22 cellular contexts compared by ENCODE assay signal in genomic region chr17:51778842-51779241, GRCh38.
A peak's percentile ranks its signal among the peaks of the same experiment; 100 is the strongest.
DNase-seq lines count a peak whose midpoint lies in the region; ATAC-seq, FAIRE-seq and TF ChIP-seq lines count a peak whose summit lies in the region.
"Had no signal": no experiment of that assay in that cellular context is flagged by ENCODE, and none has a peak within 500 bp of the region (broad histone marks: within the 10 kb centered on the region; RNA-seq: fewer than 3 reads in every experiment).

No MANE protein-coding gene starts in this region.

- no peak overlapping the region for H2BK5ac ChIP-seq in H1 (ENCODE audit: low read depth, low read length)

- H2BK120ac ChIP-seq in H1 (replicated peaks; ENCODE audit: low read depth, low read length) = no peak overlapping the region

- no peak overlapping the region for H3K9ac ChIP-seq in H1 (replicated peaks in 1 of 4; ENCODE audit: extremely low read depth in 1 of 4, low read depth in 3 of 4, low read length in 3 of 4)
- H3K9ac ChIP-seq: BLaER1 treated with 17β-estradiol and CSF1 and Interleukin-3, amounts not matched to agents 10 nM and 100 nM had no signal

- 96% methylated on average over 5 of the region's 5 CpGs; no CpG with 5 or more reads in 1 of the 2 experiments for WGBS in H1 (ENCODE audit: extremely low coverage in 1 of 2, insufficient coverage in 1 of 2, insufficient read length in 1 of 2, insufficient replicate concordance in 2 of 2, low coverage in 1 of 2, low lambda C conversion rate in 2 of 2, missing lambda C conversion rate in 1 of 2), 2 experiments
- 67% methylated on average over 5 of the region's 5 CpGs for WGBS in esophagus muscularis mucosa

- H3K9me3 ChIP-seq in H1 (ENCODE audit: insufficient read depth in 2 of 2, low read depth in 1 of 2, low read length in 1 of 2) (no peaks in the 10 kb centered on the region), esophagus muscularis mucosa (peaks cover 0 to 7% (median 0%) of the 10 kb centered on the region in 4 donors)
- H3K9me3 ChIP-seq: BLaER1 treated with 17β-estradiol and CSF1 and Interleukin-3, amounts not matched to agents 10 nM and 100 nM; Caco-2 had no signal

- H3K18ac ChIP-seq in H1 (ENCODE audit: extremely low read depth, low read length) = no peak overlapping the region

- DNase-seq in GM12865 (ENCODE audit: low read depth) = peak; percentile 5
- no peak for DNase-seq in H1 (ENCODE audit: low read depth in 1 of 2, low spot score in 2 of 2)
- no peak for DNase-seq in NCI-H146 treated with DMSO at 0.1 percent for 48 hours (lab: John Stamatoyannopoulos, UW; ENCODE audit: unreplicated experiment)
- no peak for DNase-seq in hippocampal formation (lab: John Stamatoyannopoulos, UW)
- no peak for DNase-seq in esophagus muscularis mucosa (ENCODE audit: extremely low spot score)
- DNase-seq: 8988T; AML-193; Caco-2; CD4-positive, alpha-beta T cell; CD8-positive, alpha-beta T cell; DMS 273 treated with DMSO at 0.1 percent for 48 hours; DMS153; DMS53; DMS79; DND-41; EL; GDM1 had no signal

- no peak for TF ChIP-seq CTCF in GM12865 (IDR thresholded peaks at IDR 0.05; ENCODE audit: insufficient read depth, low read depth, low read length, missing control alignments)
- TF ChIP-seq CTCF in H1 (IDR thresholded peaks at IDR 0.05; ENCODE audit: control extremely low read depth in 1 of 3, insufficient read depth in 1 of 3, low read depth in 1 of 3, low read length in 3 of 3) = no peak
- no peak for TF ChIP-seq CTCF in esophagus muscularis mucosa (IDR thresholded peaks at IDR 0.05)

- H3K27ac ChIP-seq in H1 (ENCODE audit: low read depth, low read length) (no peak overlapping the region), esophagus muscularis mucosa (replicated peaks in 1 of 4) (no peak overlapping the region)
- H3K27ac ChIP-seq: BLaER1 treated with 17β-estradiol and CSF1 and Interleukin-3, amounts not matched to agents 10 nM and 100 nM; C4-2B had no signal

- H4K8ac ChIP-seq in H1 (ENCODE audit: extremely low read depth, insufficient read depth, low read length) = no peak overlapping the region

- no peak overlapping the region for H3K4me3 ChIP-seq in GM12865 (ENCODE audit: low read depth, low read length)
- no peak overlapping the region for H3K4me3 ChIP-seq in H1 (ENCODE audit: extremely low read depth in 1 of 4, insufficient read depth in 2 of 4, low read depth in 3 of 4, low read length in 4 of 4)
- no peak overlapping the region for H3K4me3 ChIP-seq in esophagus muscularis mucosa
- H3K4me3 ChIP-seq: BLaER1 treated with 17β-estradiol and CSF1 and Interleukin-3, amounts not matched to agents 10 nM and 100 nM had no signal

- H2BK15ac ChIP-seq in H1 (ENCODE audit: low read length) = no peak overlapping the region

- no peak overlapping the region for H3K56ac ChIP-seq in H1 (replicated peaks; ENCODE audit: insufficient read length, low read depth, low read length)

- no peak overlapping the region for H2AFZ ChIP-seq in H1 (ENCODE audit: low read length)

- no peak for TF ChIP-seq RAD21 in H1 (IDR thresholded peaks at IDR 0.05 in 1 of 2, conservative IDR thresholded peaks at IDR 0.05 in 1 of 2; ENCODE audit: low read depth in 2 of 2, low read length in 2 of 2)

- H3K36me3 ChIP-seq in H1 (ENCODE audit: control insufficient read depth in 2 of 4, insufficient read depth in 4 of 4, low read length in 3 of 4) = no peaks in the 10 kb centered on the region
- H3K36me3 ChIP-seq in esophagus muscularis mucosa = no peaks in the 10 kb centered on the region
- H3K36me3 ChIP-seq: BLaER1 treated with 17β-estradiol and CSF1 and Interleukin-3, amounts not matched to agents 10 nM and 100 nM had no signal

- CTCF ChIA-PET in H1 (lab: Charles Lee; ENCODE audit: partially characterized antibody) = no interaction called here

- no peaks in the 10 kb centered on the region for H3K79me2 ChIP-seq in H1 (ENCODE audit: control insufficient read depth in 1 of 2, insufficient read depth in 2 of 2, low read length in 2 of 2)

- TF ChIP-seq EP300 in H1 (IDR thresholded peaks at IDR 0.05; ENCODE audit: borderline replicate concordance in 1 of 2, low read depth in 2 of 2, low read length in 2 of 2) (no peak), esophagus muscularis mucosa (IDR thresholded peaks at IDR 0.05) (no peak)

- no peaks in the 10 kb centered on the region for H4K20me1 ChIP-seq in H1 (replicated peaks in 1 of 2; ENCODE audit: control insufficient read depth in 1 of 2, insufficient read depth in 2 of 2, low read length in 2 of 2)
- H4K20me1 ChIP-seq: BLaER1 treated with 17β-estradiol and CSF1 and Interleukin-3, amounts not matched to agents 10 nM and 100 nM had no signal

- H2BK20ac ChIP-seq in H1 (ENCODE audit: low read length) = 0 out of 2 replicates have a peak overlapping the region, but pooled peaks have one; percentile 7

- no peaks in the 10 kb centered on the region for H3K27me3 ChIP-seq in H1 (replicated peaks in 1 of 4; ENCODE audit: control insufficient read depth in 3 of 4, extremely low read depth in 1 of 4, insufficient read depth in 3 of 4, low read length in 3 of 4)
- H3K27me3 ChIP-seq in esophagus muscularis mucosa = no peaks in the 10 kb centered on the region
- H3K27me3 ChIP-seq: BLaER1 treated with 17β-estradiol and CSF1 and Interleukin-3, amounts not matched to agents 10 nM and 100 nM had no signal

- no peak overlapping the region for H4K5ac ChIP-seq in H1 (ENCODE audit: insufficient read length, low read depth, low read length)

- H2BK12ac ChIP-seq in H1 (ENCODE audit: low read depth, low read length) = no peak overlapping the region

- no peak overlapping the region for H4K91ac ChIP-seq in H1 (replicated peaks; ENCODE audit: insufficient read length, low read length)

- no peak overlapping the region for H3K14ac ChIP-seq in H1 (ENCODE audit: insufficient read length)

- FAIRE-seq in H1 (lab: Jason Lieb, UNC) = no peak
- FAIRE-seq: A204.1, GM12891 had no signal

- TF ChIP-seq POLR2A in H1 (IDR thresholded peaks at IDR 0.05; ENCODE audit: control extremely low read depth in 1 of 2, low read depth in 2 of 2, low read length in 2 of 2) (no peak), esophagus muscularis mucosa (IDR thresholded peaks at IDR 0.05; ENCODE audit: low read depth) (no peak)

- intact Hi-C loops in esophagus muscularis mucosa (cut with DNase I) = no loop called here

- H3K4me1 ChIP-seq in H1 (replicated peaks in 1 of 4; ENCODE audit: control insufficient read depth in 3 of 4, insufficient read depth in 4 of 4, low read length in 3 of 4) (no peaks in the 10 kb centered on the region), esophagus muscularis mucosa (no peaks in the 10 kb centered on the region)
- H3K4me1 ChIP-seq: BLaER1 treated with 17β-estradiol and CSF1 and Interleukin-3, amounts not matched to agents 10 nM and 100 nM; Caco-2 had no signal

- no peak overlapping the region for H2AK5ac ChIP-seq in H1 (ENCODE audit: low read depth, low read length)

- no peak overlapping the region for H3K4me2 ChIP-seq in H1 (ENCODE audit: insufficient read depth in 1 of 2, low read depth in 2 of 2, low read length in 2 of 2)
- H3K4me2 ChIP-seq: BLaER1 treated with 17β-estradiol and CSF1 and Interleukin-3, amounts not matched to agents 10 nM and 100 nM had no signal

- no peak overlapping the region for H3K4ac ChIP-seq in H1 (replicated peaks; ENCODE audit: insufficient read length, low read depth, low read length)

- no peaks in the 10 kb centered on the region for H3K23me2 ChIP-seq in H1 (ENCODE audit: low read depth, low read length)

- H3K79me1 ChIP-seq in H1 (ENCODE audit: low read depth, low read length) = no peaks in the 10 kb centered on the region

- POLR2A ChIA-PET in H1 (lab: Charles Lee; ENCODE audit: partially characterized antibody) = no interaction called here

- ATAC-seq in HG02852 (IDR thresholded peaks at IDR 0.05; ENCODE audit: unreplicated experiment) = peak; percentile 71
- ATAC-seq: CD8-positive, alpha-beta T cell had no signal

- no peak overlapping the region for H3K23ac ChIP-seq in H1 (ENCODE audit: insufficient read length)

TF ChIP-seq in H1, 55 proteins besides CTCF, POLR2A, EP300 and RAD21 (continues in another document):
- no peak for TF ChIP-seq NANOG (IDR thresholded peaks at IDR 0.05; ENCODE audit: insufficient read depth, low read depth, low read length, poor library complexity, severe bottlenecking)
- TF ChIP-seq ASH2L (IDR thresholded peaks at IDR 0.05; ENCODE audit: low read length) = no peak
- TF ChIP-seq BRCA1 (IDR thresholded peaks at IDR 0.05; ENCODE audit: low read depth, low read length) = no peak
- no peak for TF ChIP-seq RBBP5 (IDR thresholded peaks at IDR 0.05; ENCODE audit: borderline replicate concordance, low read depth, low read length)
- TF ChIP-seq SP4 (IDR thresholded peaks at IDR 0.05; ENCODE audit: low read length) = no peak
- TF ChIP-seq ATF2 (IDR thresholded peaks at IDR 0.05; ENCODE audit: low read length) = no peak
- no peak for TF ChIP-seq PHF8 (conservative IDR thresholded peaks at IDR 0.05; ENCODE audit: low read depth, low read length)
- no peak for TF ChIP-seq ATF3 (IDR thresholded peaks at IDR 0.05; ENCODE audit: insufficient read depth, low read depth, low read length)
- no peak for TF ChIP-seq CBX5 (IDR thresholded peaks at IDR 0.05; ENCODE audit: low read depth, low read length)
- TF ChIP-seq SRF (IDR thresholded peaks at IDR 0.05; ENCODE audit: low read depth, low read length) = no peak
- no peak for TF ChIP-seq SP1 (IDR thresholded peaks at IDR 0.05; ENCODE audit: low read depth, low read length)
- TF ChIP-seq NRF1 (IDR thresholded peaks at IDR 0.05; ENCODE audit: low read depth, low read length) = no peak
